In the genomic region with DNA sequence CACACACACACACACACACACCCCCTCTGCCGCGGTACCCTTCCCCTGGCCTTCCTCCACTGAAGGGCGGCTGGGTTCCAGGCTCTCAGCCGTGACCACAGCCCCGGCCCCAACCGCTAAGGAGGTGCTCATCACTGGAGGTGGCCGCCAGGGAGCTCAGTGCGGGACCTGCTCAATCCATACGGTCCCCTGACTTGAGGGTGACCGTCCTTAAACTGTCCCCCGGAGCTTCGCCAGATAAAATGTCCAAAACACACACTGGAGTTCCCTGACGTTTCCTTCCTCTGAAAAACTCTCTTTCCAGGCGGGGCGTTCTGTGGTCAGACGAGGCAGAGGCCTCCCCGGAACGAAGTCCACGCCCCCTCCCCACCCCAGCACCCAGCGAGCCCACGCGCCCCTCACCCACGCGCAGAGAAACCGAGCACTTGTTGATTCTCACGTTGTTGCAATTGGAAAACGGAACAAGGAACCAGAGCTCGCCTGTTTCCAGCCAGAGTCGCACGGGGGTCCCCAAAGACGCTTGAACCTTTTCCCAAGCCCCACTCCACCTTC, we compare ENCODE assay signal across 8 cellular contexts. TPM values are rescaled to one million over a fixed set of nuclear protein-coding genes. Genes with fewer than 3 reads are reported as not detected.
DNase-seq lines count a peak whose midpoint lies in the region; ATAC-seq and TF ChIP-seq lines count a peak whose summit lies in the region.

No MANE protein-coding gene starts in this region.

- H3K79me2 ChIP-seq in SK-N-SH (ENCODE audit: insufficient read depth) (no peaks in the 10 kb centered on the region), mammary epithelial cell (ENCODE audit: insufficient read depth, low read length) (peaks cover 46% of the 10 kb centered on the region)

- H3K4me1 ChIP-seq in SK-N-SH (ENCODE audit: control insufficient read depth in 1 of 2, insufficient read depth in 2 of 2, low read depth in 1 of 2, low read length in 1 of 2) (peaks cover 0 to 5% of the 10 kb centered on the region in 2 experiments; a peak in 3 of 4 replicates), mammary epithelial cell (ENCODE audit: insufficient read depth, low read length) (peaks cover 49% of the 10 kb centered on the region)

- H3K9me2 ChIP-seq in SK-N-SH, result no peaks in the 10 kb centered on the region

- POLR2A ChIA-PET in SK-N-SH (lab: Yijun Ruan, JAX), result no interaction called here

- ATAC-seq in SK-N-SH treated with all-trans-retinoic acid at 6 μM for 48 hours (no peak), left lobe of liver (peak; percentile 1), GM21367 (IDR thresholded peaks at IDR 0.05; ENCODE audit: unreplicated experiment) (no peak), GM21423 (IDR thresholded peaks at IDR 0.05; ENCODE audit: unreplicated experiment) (no peak)

- peaks cover 15% of the 10 kb centered on the region for H3F3A ChIP-seq in SK-N-SH (replicated peaks; ENCODE audit: insufficient read depth)

- dilution Hi-C loops in mammary epithelial cell (cut with HindIII; ENCODE audit: low sequenced_read_pairs), result no loop called here

- H3K4me3 ChIP-seq in SK-N-SH (ENCODE audit: low read depth in 2 of 2, low read length in 1 of 2) (peak overlapping the region; percentile 51 to 58), mammary epithelial cell (replicated peaks in 1 of 3; ENCODE audit: insufficient read depth in 1 of 3, low read depth in 2 of 3, low read length in 3 of 3) (peak overlapping the region; percentile 74 to 88 (median 76))

- TF ChIP-seq RAD21 in SK-N-SH (IDR thresholded peaks at IDR 0.05; ENCODE audit: low read length), result no peak

- BruUV-seq in mammary epithelial cell (replicated peaks; lab: Mats Ljungman, UMichigan), result TSS peak; percentile 18

- no peak for DNase-seq in SK-N-SH
- peak; percentile 60 for DNase-seq in SKM-1 treated with dmso at 0.1 percent for 144 hours (lab: John Stamatoyannopoulos, UW; ENCODE audit: unreplicated experiment)
- peak; percentile 35 for DNase-seq in mammary epithelial cell
- no peak for DNase-seq in left lobe of liver (ENCODE audit: low spot score)
- DNase-seq in stimulated activated CD4-positive, alpha-beta T cell treated with anti-CD3 and anti-CD28 coated beads, Interleukin-4, amount 100 ng/mL, for 4 hours, result peak; percentile 42 to 75

- intact Hi-C loops in mammary epithelial cell (cut with micrococcal nuclease), result loop anchor here (5.0 to 10.0 kb wide), 3 partner anchors 81 to 326 kb away; no protein-coding TSS in a partner anchor

- in situ Hi-C loops in mammary epithelial cell (cut with MboI; ENCODE audit: low sequenced_read_pairs in 2 of 2), result no loop called here

- H3K9ac ChIP-seq in SK-N-SH, result peak overlapping the region; percentile 64
- peak overlapping the region; percentile 87 for H3K9ac ChIP-seq in mammary epithelial cell (ENCODE audit: insufficient read depth, low read length)

- H4K20me1 ChIP-seq in SK-N-SH (ENCODE audit: insufficient read depth), result no peaks in the 10 kb centered on the region
- no peaks in the 10 kb centered on the region for H4K20me1 ChIP-seq in mammary epithelial cell (ENCODE audit: insufficient read depth, low read length)

- CTCF ChIA-PET in SK-N-SH (lab: Yijun Ruan, JAX), result no interaction called here
- CTCF ChIA-PET in mammary epithelial cell (lab: Charles Lee; ENCODE audit: low non-redundant PET), result no interaction called here

- no peak overlapping the region for H3K27ac ChIP-seq in SK-N-SH (ENCODE audit: low read depth in 2 of 2, low read length in 1 of 2)
- H3K27ac ChIP-seq in mammary epithelial cell (ENCODE audit: insufficient read depth, low read depth, low read length), result peak overlapping the region; percentile 95

- H3K27me3 ChIP-seq in SK-N-SH (ENCODE audit: insufficient read depth) (0 out of 2 replicates have a peak, but pooled peaks cover 5% of the 10 kb centered on the region), mammary epithelial cell (ENCODE audit: insufficient read depth, low read length) (no peaks in the 10 kb centered on the region)

- H3K4me2 ChIP-seq in SK-N-SH (peak overlapping the region; percentile 78), mammary epithelial cell (ENCODE audit: insufficient read depth, low read depth, low read length) (peak overlapping the region; percentile 93)

- no peaks in the 10 kb centered on the region for H3K9me3 ChIP-seq in SK-N-SH
- no peaks in the 10 kb centered on the region for H3K9me3 ChIP-seq in mammary epithelial cell (replicated peaks; ENCODE audit: insufficient read depth, low read length)

- no peak for TF ChIP-seq EP300 in SK-N-SH (IDR thresholded peaks at IDR 0.05; ENCODE audit: borderline replicate concordance in 1 of 2, low read depth in 1 of 2, low read length in 1 of 2)

- WGBS in SK-N-SH (ENCODE audit: low lambda C conversion rate), result 32% methylated on average over 10 of the region's 31 CpGs
- 12% methylated on average over 10 of the region's 31 CpGs for WGBS in mammary epithelial cell (ENCODE audit: low coverage, missing lambda C conversion rate)

- H2AFZ ChIP-seq in SK-N-SH (ENCODE audit: low read depth) (peak overlapping the region; percentile 87), mammary epithelial cell (ENCODE audit: low read depth, low read length) (peak overlapping the region; percentile 95)

- TF ChIP-seq CTCF in SK-N-SH (IDR thresholded peaks at IDR 0.05), result no peak
- TF ChIP-seq CTCF in mammary epithelial cell (conservative IDR thresholded peaks at IDR 0.05 in 1 of 2, IDR thresholded peaks at IDR 0.05 in 1 of 2; ENCODE audit: extremely low read depth in 1 of 2, insufficient read depth in 1 of 2, low read depth in 1 of 2, low read length in 2 of 2), result no peak

- H3K36me3 ChIP-seq in SK-N-SH (replicated peaks in 1 of 2; ENCODE audit: control insufficient read depth in 1 of 2, insufficient read depth in 2 of 2, low read length in 1 of 2), result no peaks in the 10 kb centered on the region
- no peaks in the 10 kb centered on the region for H3K36me3 ChIP-seq in mammary epithelial cell (ENCODE audit: insufficient read depth, low read length)

TF ChIP-seq in SK-N-SH, 30 proteins besides CTCF, POLR2A, EP300 and RAD21 (continues in another document):
- TF ChIP-seq TCF12 (IDR thresholded peaks at IDR 0.05) (no peak), GABPA (IDR thresholded peaks at IDR 0.05; ENCODE audit: low read depth) (no peak), FOSL2 (IDR thresholded peaks at IDR 0.05; ENCODE audit: borderline replicate concordance, low read depth) (no peak), JUND (IDR thresholded peaks at IDR 0.05) (no peak), NRF1 (IDR thresholded peaks at IDR 0.05; ENCODE audit: low read depth, low read length) (no peak), YY1 (IDR thresholded peaks at IDR 0.05; ENCODE audit: low read depth) (no peak)
- TF ChIP-seq, protein P1, sequence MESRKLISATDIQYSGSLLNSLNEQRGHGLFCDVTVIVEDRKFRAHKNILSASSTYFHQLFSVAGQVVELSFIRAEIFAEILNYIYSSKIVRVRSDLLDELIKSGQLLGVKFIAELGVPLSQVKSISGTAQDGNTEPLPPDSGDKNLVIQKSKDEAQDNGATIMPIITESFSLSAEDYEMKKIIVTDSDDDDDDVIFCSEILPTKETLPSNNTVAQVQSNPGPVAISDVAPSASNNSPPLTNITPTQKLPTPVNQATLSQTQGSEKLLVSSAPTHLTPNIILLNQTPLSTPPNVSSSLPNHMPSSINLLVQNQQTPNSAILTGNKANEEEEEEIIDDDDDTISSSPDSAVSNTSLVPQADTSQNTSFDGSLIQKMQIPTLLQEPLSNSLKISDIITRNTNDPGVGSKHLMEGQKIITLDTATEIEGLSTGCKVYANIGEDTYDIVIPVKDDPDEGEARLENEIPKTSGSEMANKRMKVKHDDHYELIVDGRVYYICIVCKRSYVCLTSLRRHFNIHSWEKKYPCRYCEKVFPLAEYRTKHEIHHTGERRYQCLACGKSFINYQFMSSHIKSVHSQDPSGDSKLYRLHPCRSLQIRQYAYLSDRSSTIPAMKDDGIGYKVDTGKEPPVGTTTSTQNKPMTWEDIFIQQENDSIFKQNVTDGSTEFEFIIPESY (IDR thresholded peaks at IDR 0.05; ENCODE audit: borderline replicate concordance, low read depth), result no peak

TF ChIP-seq in SK-N-SH treated with all-trans-retinoic acid at 6 μM for 48 hours, 23 proteins besides CTCF, POLR2A, EP300 and RAD21:
- TF ChIP-seq RARB (CRISPR knock-in tag; IDR thresholded peaks at IDR 0.05) (no peak), ESRRG (CRISPR knock-in tag; IDR thresholded peaks at IDR 0.05) (no peak), ISL1 (CRISPR knock-in tag; IDR thresholded peaks at IDR 0.05) (no peak), ARNTL (CRISPR knock-in tag; IDR thresholded peaks at IDR 0.05; ENCODE audit: borderline replicate concordance, low read depth) (no peak)

RNA-seq across cellular contexts. Expression of a gene that starts 1.4 kb away (rescaled TPM):
- 1.4 and 1.6 TPM in 2 replicates for polyA plus RNA-seq in SK-N-SH (2012; rRNA removed)
- 1.3 TPM in 2 replicates for polyA plus RNA-seq in SK-N-SH (2012; cell fraction: cytosol; rRNA removed)
- 2.6 TPM in 2 replicates for polyA plus RNA-seq in SK-N-SH (2012; cell fraction: nucleus; rRNA removed)
- 10 to 100 TPM; 30.7 to 43.3 TPM for total RNA-seq in mammary epithelial cell
- polyA plus RNA-seq in mammary epithelial cell, result 17.2 TPM
- 45.9 TPM for polyA minus RNA-seq in mammary epithelial cell
- 24.1 TPM for total RNA-seq in left lobe of liver

Comparison
In these comparisons a context has a peak if more than half of its experiments do, and no peak if none do; other contexts are left out.
1. DNase-seq: peak in SKM-1 treated with dmso at 0.1 percent for 144 hours (single experiment), mammary epithelial cell (single experiment) and stimulated activated CD4-positive, alpha-beta T cell treated with anti-CD3 and anti-CD28 coated beads, Interleukin-4, amount 100 ng/mL, for 4 hours (2 of 2); none in SK-N-SH (single experiment) and left lobe of liver (single experiment).